In the genomic region with DNA sequence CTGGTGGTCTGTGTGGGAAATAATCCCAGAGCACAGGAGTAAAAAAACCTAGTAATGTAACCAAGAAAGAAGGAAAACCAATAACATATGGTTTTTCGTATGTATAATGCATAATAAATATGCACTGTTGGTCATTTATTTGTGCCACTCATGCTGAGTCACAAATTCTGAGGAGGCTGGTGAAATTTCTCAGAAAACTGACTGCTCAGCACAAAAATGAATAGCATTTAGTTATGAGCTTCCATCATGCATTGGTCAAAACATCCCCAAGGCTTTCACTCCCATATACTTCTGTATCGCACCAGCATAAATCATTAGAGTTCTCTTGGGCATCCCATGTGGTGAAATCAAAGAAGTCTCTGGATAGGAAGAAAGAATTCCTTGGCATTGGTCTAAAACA, we compare ENCODE assay signal across 33 cellular contexts.
"Had no signal": no experiment of that assay in that cellular context is flagged by ENCODE, and none has a peak within 500 bp of the region (broad histone marks: within the 10 kb centered on the region; RNA-seq: fewer than 3 reads in every experiment).

No MANE protein-coding gene starts in this region.

- H3K36me3 ChIP-seq: adrenal gland, ascending aorta, brain microvascular endothelial cell, breast epithelium, cardiac muscle cell had no signal

- H3K4me1 ChIP-seq: adrenal gland, ascending aorta, breast epithelium had no signal

- FAIRE-seq: astrocyte, bronchial epithelial cell had no signal

- H3K4me3 ChIP-seq: adrenal gland, ascending aorta, breast epithelium, cardiac muscle cell had no signal

- H3K27ac ChIP-seq: adrenal gland, ascending aorta, brain microvascular endothelial cell, breast epithelium, cardiac muscle cell had no signal

- H3K9me3 ChIP-seq: adrenal gland, ascending aorta, breast epithelium had no signal

- DNase-seq: activated effector memory CD4-positive, alpha-beta T cell treated with anti-CD3 and anti-CD28 coated beads, Interleukin-2, amount 50 U/mL, for 16 hours; activated effector memory CD4-positive, alpha-beta T cell treated with Interleukin-2 at 50 U/mL for 16 hours; activated gamma-delta T cell; activated gamma-delta T cell treated with Interleukin-2 at 50 U/mL for 16 hours; activated naive CD4-positive, alpha-beta T cell; activated naive CD4-positive, alpha-beta T cell treated with anti-CD3 and anti-CD28 coated beads for 36 hours; activated naive CD4-positive, alpha-beta T cell treated with anti-CD3 and anti-CD28 coated beads, Interleukin-2, amount 10 ng/mL, durations not matched to agents 7 days and 5 days; activated naive CD4-positive, alpha-beta T cell treated with anti-CD3 and anti-CD28 coated beads, Interleukin-2, amount 50 U/mL, for 16 hours; activated naive CD4-positive, alpha-beta T cell treated with Interleukin-2 at 50 U/mL for 16 hours; activated naive CD8-positive, alpha-beta T cell treated with anti-CD3 and anti-CD28 coated beads for 36 hours; activated naive CD8-positive, alpha-beta T cell treated with anti-CD3 and anti-CD28 coated beads, Interleukin-2, amount 10 ng/mL, durations not matched to agents 7 days and 5 days; activated naive CD8-positive, alpha-beta T cell treated with anti-CD3 and anti-CD28 coated beads, Interleukin-2, amount 50 U/mL, for 24 hours; activated T-cell treated with anti-CD3 and anti-CD28 coated beads, Interleukin-2, amount 50 U/mL, for 1 hour; activated T-cell treated with anti-CD3 and anti-CD28 coated beads, Interleukin-2, amount 50 U/mL, for 24 hours; activated T-cell treated with anti-CD3 and anti-CD28 coated beads, Interleukin-2, amount 50 U/mL, for 4 hours; activated T-cell treated with anti-CD3 and anti-CD28 coated beads, Interleukin-2, amount 50 U/mL, for 48 hours; activated T-cell treated with anti-CD3 and anti-CD28 coated beads, Interleukin-2, amount 50 U/mL, for 72 hours; adrenal gland; amniotic stem cell; amygdala; anterior cingulate cortex; aorta; brain microvascular endothelial cell; caudate nucleus; central memory CD4-positive, alpha-beta T cell; cerebellar nuclear complex had no signal

- ATAC-seq: activated naive CD4-positive, alpha-beta T cell treated with anti-CD3 and anti-CD28 coated beads, Interleukin-2, amount 50 U/mL, for 72 hours; activated naive CD8-positive, alpha-beta T cell treated with anti-CD3 and anti-CD28 coated beads, Interleukin-2, amount 50 U/mL, for 24 hours; activated T-cell treated with anti-CD3 and anti-CD28 coated beads, Interleukin-2, amount 50 U/mL, for 4 hours; activated T-cell treated with anti-CD3 and anti-CD28 coated beads, Interleukin-2, amount 50 U/mL, for 72 hours; activated T-helper 17 cell treated with anti-CD3 and anti-CD28 coated beads, Interleukin-2, amount 50 U/mL, for 72 hours had no signal

- H3K27me3 ChIP-seq: adrenal gland, ascending aorta, brain microvascular endothelial cell, breast epithelium, cardiac muscle cell had no signal
